Comparison of ENCODE assay signal across 23 cellular contexts in the genomic region with DNA sequence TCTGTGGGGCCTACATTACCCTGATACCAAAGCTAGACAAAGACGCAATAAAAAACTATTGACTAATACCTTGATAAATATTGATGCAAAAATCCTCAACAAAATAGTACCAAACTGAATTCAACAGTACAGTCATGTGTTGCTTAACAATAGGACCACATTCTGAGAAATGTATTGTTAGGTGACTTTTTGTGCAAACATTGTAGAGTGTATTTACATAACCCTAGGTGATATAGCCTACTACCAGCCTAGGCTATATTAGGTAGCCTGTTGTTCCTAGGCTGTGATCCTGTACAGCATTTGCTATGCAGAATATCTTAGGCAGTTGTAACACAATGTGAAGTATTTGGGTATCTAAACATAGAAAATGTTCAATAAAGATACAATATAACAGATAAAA.
"Had no signal": no experiment of that assay in that cellular context is flagged by ENCODE, and none has a peak within 500 bp of the region (broad histone marks: within the 10 kb centered on the region; RNA-seq: fewer than 3 reads in every experiment).

No MANE protein-coding gene starts in this region.

- H3K9me3 ChIP-seq: adrenal gland, colonic mucosa, right lobe of liver, testis had no signal

- H3K27me3 ChIP-seq: adrenal gland, body of pancreas, colonic mucosa, dorsolateral prefrontal cortex, right lobe of liver, testis, transverse colon had no signal

- H3K4me1 ChIP-seq: adrenal gland, body of pancreas, colonic mucosa, left ventricle myocardium inferior, testis had no signal

- H3K4me3 ChIP-seq: adrenal gland, body of pancreas, colonic mucosa, dorsolateral prefrontal cortex, left ventricle myocardium inferior, lung, right lobe of liver, testis, transverse colon had no signal

- DNase-seq: activated CD4-positive, alpha-beta T cell treated with anti-CD3 and anti-CD28 coated beads for 48 hours; activated CD4-positive, alpha-beta T cell treated with anti-CD3 and anti-CD28 coated beads, Interleukin-2, amount 50 U/mL, for 48 hours; activated CD8-positive, alpha-beta memory T cell treated with anti-CD3 and anti-CD28 coated beads for 24 hours; activated effector memory CD4-positive, alpha-beta T cell treated with Interleukin-2 at 50 U/mL for 16 hours; activated naive CD4-positive, alpha-beta T cell treated with Interleukin-2 at 50 U/mL for 16 hours; activated naive CD8-positive, alpha-beta T cell treated with anti-CD3 and anti-CD28 coated beads for 36 hours; adrenal gland; aorta; body of pancreas; colonic mucosa; dorsolateral prefrontal cortex; effector memory CD4-positive, alpha-beta T cell; kidney glomerular epithelial cell; left ventricle myocardium inferior; mesendoderm; right lobe of liver; stimulated activated CD4-positive, alpha-beta T cell treated with anti-CD3 and anti-CD28 coated beads, Interleukin-4, amount 100 ng/mL, for 1 hour; stimulated activated naive CD8-positive, alpha-beta T cell treated with anti-CD3 and anti-CD28 coated beads, Interleukin-15, Interleukin-2, amounts not matched to agents 100 U/mL and 50 U/mL, for 24 hours; testis; transverse colon; WERI-Rb-1 had no signal

- H3K27ac ChIP-seq: adrenal gland, body of pancreas, colonic mucosa, dorsolateral prefrontal cortex, left ventricle myocardium inferior, right lobe of liver, testis, transverse colon, WERI-Rb-1 had no signal

- ATAC-seq: activated CD4-positive, CD25-positive, alpha-beta regulatory T cell treated with anti-CD3 and anti-CD28 coated beads, Interleukin-2, amount 50 U/mL, for 24 hours; body of pancreas; stimulated activated naive CD8-positive, alpha-beta T cell treated with anti-CD3 and anti-CD28 coated beads, Interleukin-15, Interleukin-2, amounts not matched to agents 100 U/mL and 50 U/mL, for 24 hours had no signal

- H3K36me3 ChIP-seq: adrenal gland, colonic mucosa had no signal
